In genomic region chr5:109688999-109689739, GRCh38 we compare ENCODE assay signal across 8 cellular contexts. TPM values are rescaled to one million over a fixed set of nuclear protein-coding genes. Genes with fewer than 3 reads are reported as not detected.
DNase-seq lines count a peak whose midpoint lies in the region; ATAC-seq and TF ChIP-seq lines count a peak whose summit lies in the region.

No MANE protein-coding gene starts in this region.

- ATAC-seq in HG03378 (IDR thresholded peaks at IDR 0.05; ENCODE audit: unreplicated experiment), result peak; percentile 58

- H3K27me3 ChIP-seq in BJ (ENCODE audit: control insufficient read depth, insufficient read depth, low read length), result no peaks in the 10 kb centered on the region

- CTCF ChIA-PET in BJ (lab: Yijun Ruan, JAX), result interaction anchor here (0.7 to 1.1 kb wide), 3 partner anchors 44 to 734 kb away, joined by 3 to 4 read pairs (median 3); no protein-coding TSS in a partner anchor

- H3K4me3 ChIP-seq in BJ (ENCODE audit: low read depth, low read length), result peak overlapping the region; percentile 79

- DNase-seq in BJ (ENCODE audit: low read depth), result peak; percentile 53
- DNase-seq in NCI-H510A (lab: John Stamatoyannopoulos, UW), result peak; percentile 78
- peak; percentile 66 to 75 for DNase-seq in activated CD4-positive, alpha-beta T cell treated with anti-CD3 and anti-CD28 coated beads for 4 hours
- DNase-seq in left kidney (ENCODE audit: low read depth, low spot score), result peak; percentile 97
- peak; percentile 70 for DNase-seq in stimulated activated CD4-positive, alpha-beta T cell treated with anti-CD3 and anti-CD28 coated beads, Interleukin-2, amount 100 ng/mL, for 4 hours (ENCODE audit: low read depth)

- H3K36me3 ChIP-seq in BJ (ENCODE audit: control insufficient read depth, insufficient read depth, low read length), result no peaks in the 10 kb centered on the region

- peak; percentile 78 for TF ChIP-seq POLR2A in GM19193 (IDR thresholded peaks at IDR 0.05; ENCODE audit: extremely low read depth, insufficient read depth, insufficient read length)

- TF ChIP-seq CTCF in BJ (IDR thresholded peaks at IDR 0.05; ENCODE audit: insufficient read depth, low read depth, low read length), result no peak

- peak overlapping the region; percentile 98 for H3K27ac ChIP-seq in cingulate gyrus (ENCODE audit: low read depth, low read length)

- POLR2A ChIA-PET in BJ (lab: Charles Lee), result no interaction called here

RNA-seq across cellular contexts. Expression of gene MAN2A1, which starts 0.6 kb away (rescaled TPM):
- 18.4 and 36.4 TPM in 2 replicates for polyA plus RNA-seq in BJ (2011; rRNA removed)
- 26.2 and 30.7 TPM in 2 replicates for polyA minus RNA-seq in BJ (2011; rRNA and poly(A)+ RNA removed)

Comparison
In these comparisons a context has a peak if more than half of its experiments do, and no peak if none do; other contexts are left out.
1. Peak in every context shown above with its lines: DNase-seq, ATAC-seq, H3K4me3 ChIP-seq and H3K27ac ChIP-seq.